27 cellular contexts compared by ENCODE assay signal in the genomic region with DNA sequence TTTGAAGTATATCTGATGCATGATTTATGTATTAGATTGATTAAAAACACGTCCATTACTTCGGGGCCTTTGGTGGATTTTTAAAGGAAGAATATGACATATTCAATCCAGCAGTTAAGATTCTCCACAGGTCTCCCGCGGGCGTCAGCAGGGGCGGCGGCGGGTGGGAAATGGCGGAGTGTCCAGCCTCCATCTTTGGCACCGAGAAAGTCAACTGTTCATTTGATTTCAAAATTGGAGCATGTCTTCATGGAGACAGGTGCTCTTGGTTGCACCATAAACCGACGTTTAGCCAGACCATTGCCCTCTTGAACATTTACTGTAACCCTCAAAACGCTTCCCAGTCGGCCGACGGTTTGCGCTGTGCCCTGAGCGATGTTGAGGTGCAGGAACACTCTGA. TPM values are rescaled to one million over a fixed set of nuclear protein-coding genes. Genes with fewer than 3 reads are reported as not detected.
"Had no signal": no experiment of that assay in that cellular context is flagged by ENCODE, and none has a peak within 500 bp of the region (broad histone marks: within the 10 kb centered on the region; RNA-seq: fewer than 3 reads in every experiment).

No MANE protein-coding gene starts in this region.

- H3K36me3 ChIP-seq: stomach, suprapubic skin, thoracic aorta, thyroid gland, tibial artery, transverse colon, upper lobe of right lung, uterus, vagina had no signal

- H3K4me3 Mint-ChIP-seq: stimulated activated effector memory CD8-positive, alpha-beta T cell treated with anti-CD3 and anti-CD28 coated beads, Interleukin-12 subunit alpha, Interleukin-12 subunit beta, amount 100 ng/mL, for 72 hours; stimulated activated memory B cell treated with anti-CD40 and anti-IgM and Interleukin-4, amounts not matched to agents 10 μg/mL and 1 μg/mL and 100 μg/mL, for 72 hours; stimulated activated naive B cell treated with anti-CD40 and anti-IgM and Interleukin-4, amounts not matched to agents 10 μg/mL and 1 μg/mL and 100 μg/mL, for 72 hours; stimulated activated naive CD8-positive, alpha-beta T cell treated with anti-CD3 and anti-CD28 coated beads, Interleukin-15, amount 100 ng/mL, for 72 hours; stimulated activated naive CD8-positive, alpha-beta T cell treated with anti-CD3 and anti-CD28 coated beads, Interleukin-15, Interleukin-2, amounts not matched to agents 100 ng/mL and 50 ng/mL, for 24 hours; type B pancreatic cell had no signal

- H3K9me3 ChIP-seq: suprapubic skin, thoracic aorta, thyroid gland, tibial artery, tibial nerve, transverse colon, upper lobe of left lung, upper lobe of right lung, uterus, vagina had no signal

- ATAC-seq: stimulated activated effector memory CD8-positive, alpha-beta T cell treated with anti-CD3 and anti-CD28 coated beads, Interleukin-12 subunit alpha, Interleukin-12 subunit beta, amount 100 ng/mL, for 72 hours; stimulated activated memory B cell treated with anti-CD40 and anti-IgM and Interleukin-4, amounts not matched to agents 10 μg/mL and 1 μg/mL and 100 μg/mL, for 72 hours; stimulated activated naive B cell treated with anti-CD40 and anti-IgM and Interleukin-4, amounts not matched to agents 10 μg/mL and 1 μg/mL and 100 μg/mL, for 72 hours; stimulated activated naive CD8-positive, alpha-beta T cell treated with anti-CD3 and anti-CD28 coated beads, Interleukin-15, amount 100 ng/mL, for 72 hours; stimulated activated naive CD8-positive, alpha-beta T cell treated with anti-CD3 and anti-CD28 coated beads, Interleukin-15, Interleukin-2, amounts not matched to agents 100 U/mL and 50 U/mL, for 24 hours; upper lobe of right lung had no signal

- DNase-seq: stimulated activated CD4-positive, alpha-beta T cell treated with anti-CD3 and anti-CD28 coated beads, Interleukin-2, amount 100 ng/mL, for 48 hours; stimulated activated CD4-positive, alpha-beta T cell treated with anti-CD3 and anti-CD28 coated beads, Interleukin-4, amount 100 ng/mL, for 1 hour; stimulated activated CD4-positive, alpha-beta T cell treated with anti-CD3 and anti-CD28 coated beads, Interleukin-4, amount 100 ng/mL, for 24 hours; stimulated activated CD4-positive, alpha-beta T cell treated with anti-CD3 and anti-CD28 coated beads, Interleukin-4, amount 100 ng/mL, for 4 hours; stimulated activated CD8-positive, alpha-beta memory T cell treated with anti-CD3 and anti-CD28 coated beads, Interleukin-4, amount 100 ng/mL, for 48 hours; stimulated activated naive B cell treated with anti-CD40 and anti-IgM and Interleukin-4, amounts not matched to agents 10 μg/mL and 1 μg/mL and 100 μg/mL, for 72 hours; stimulated activated naive CD4-positive, alpha-beta T cell; stimulated activated naive CD4-positive, alpha-beta T cell treated with Interleukin-2 at 50 U/mL for 16 hours; stimulated activated naive CD8-positive, alpha-beta T cell treated with anti-CD3 and anti-CD28 coated beads, Interleukin-15, amount 100 ng/mL, for 72 hours; stimulated activated naive CD8-positive, alpha-beta T cell treated with anti-CD3 and anti-CD28 coated beads, Interleukin-15, Interleukin-2, amounts not matched to agents 100 U/mL and 50 U/mL, for 24 hours; stomach; substantia nigra; thyroid gland; tibial artery; transverse colon; upper lobe of right lung; uterus had no signal

- H3K9me3 Mint-ChIP-seq: stimulated activated effector memory CD8-positive, alpha-beta T cell treated with anti-CD3 and anti-CD28 coated beads, Interleukin-12 subunit alpha, Interleukin-12 subunit beta, amount 100 ng/mL, for 72 hours; stimulated activated naive CD8-positive, alpha-beta T cell treated with anti-CD3 and anti-CD28 coated beads, Interleukin-15, Interleukin-2, amounts not matched to agents 100 ng/mL and 50 ng/mL, for 24 hours; type B pancreatic cell had no signal

- H3K27me3 ChIP-seq: stomach, suprapubic skin, thyroid gland, tibial artery, tibial nerve, transverse colon, upper lobe of left lung, upper lobe of right lung, uterus, vagina had no signal

- H3K27me3 Mint-ChIP-seq: stimulated activated memory B cell treated with anti-CD40 and anti-IgM and Interleukin-4, amounts not matched to agents 10 μg/mL and 1 μg/mL and 100 μg/mL, for 72 hours; stimulated activated naive CD8-positive, alpha-beta T cell treated with anti-CD3 and anti-CD28 coated beads, Interleukin-15, amount 100 ng/mL, for 72 hours; stimulated activated naive CD8-positive, alpha-beta T cell treated with anti-CD3 and anti-CD28 coated beads, Interleukin-15, Interleukin-2, amounts not matched to agents 100 ng/mL and 50 ng/mL, for 24 hours; type B pancreatic cell had no signal

- H3K4me1 Mint-ChIP-seq: stimulated activated effector memory CD8-positive, alpha-beta T cell treated with anti-CD3 and anti-CD28 coated beads, Interleukin-12 subunit alpha, Interleukin-12 subunit beta, amount 100 ng/mL, for 72 hours; stimulated activated memory B cell treated with anti-CD40 and anti-IgM and Interleukin-4, amounts not matched to agents 10 μg/mL and 1 μg/mL and 100 μg/mL, for 72 hours; stimulated activated naive B cell treated with anti-CD40 and anti-IgM and Interleukin-4, amounts not matched to agents 10 μg/mL and 1 μg/mL and 100 μg/mL, for 72 hours; stimulated activated naive CD8-positive, alpha-beta T cell treated with anti-CD3 and anti-CD28 coated beads, Interleukin-15, amount 100 ng/mL, for 72 hours had no signal

- H3K4me3 ChIP-seq: stomach, suprapubic skin, thoracic aorta, thyroid gland, tibial artery, tibial nerve, transverse colon, upper lobe of left lung, upper lobe of right lung, uterus, vagina had no signal

- H3K27ac ChIP-seq: stomach, suprapubic skin, thoracic aorta, thyroid gland, tibial artery, tibial nerve, transverse colon, upper lobe of left lung, upper lobe of right lung, uterus, vagina had no signal

- H3K27ac Mint-ChIP-seq: stimulated activated effector memory CD8-positive, alpha-beta T cell treated with anti-CD3 and anti-CD28 coated beads, Interleukin-12 subunit alpha, Interleukin-12 subunit beta, amount 100 ng/mL, for 72 hours; stimulated activated memory B cell treated with anti-CD40 and anti-IgM and Interleukin-4, amounts not matched to agents 10 μg/mL and 1 μg/mL and 100 μg/mL, for 72 hours; stimulated activated naive B cell treated with anti-CD40 and anti-IgM and Interleukin-4, amounts not matched to agents 10 μg/mL and 1 μg/mL and 100 μg/mL, for 72 hours; stimulated activated naive CD8-positive, alpha-beta T cell treated with anti-CD3 and anti-CD28 coated beads, Interleukin-15, amount 100 ng/mL, for 72 hours; stimulated activated naive CD8-positive, alpha-beta T cell treated with anti-CD3 and anti-CD28 coated beads, Interleukin-15, Interleukin-2, amounts not matched to agents 100 ng/mL and 50 ng/mL, for 24 hours; type B pancreatic cell had no signal

- H3K36me3 Mint-ChIP-seq: stimulated activated effector memory CD8-positive, alpha-beta T cell treated with anti-CD3 and anti-CD28 coated beads, Interleukin-12 subunit alpha, Interleukin-12 subunit beta, amount 100 ng/mL, for 72 hours had no signal

- H3K4me1 ChIP-seq: stomach, suprapubic skin, thyroid gland, tibial artery, tibial nerve, transverse colon, upper lobe of left lung, upper lobe of right lung, uterus, vagina had no signal

RNA-seq across cellular contexts. Expression of a gene that starts 7.2 kb away (rescaled TPM):
- total RNA-seq: stomach, upper lobe of right lung, vagina had no signal
- polyA plus RNA-seq: stomach, urinary bladder had no signal
